In genomic region chr4:61224573-61224972, GRCh38 we compare ENCODE assay signal across 31 cellular contexts. TPM values are rescaled to one million over a fixed set of nuclear protein-coding genes. Genes with fewer than 3 reads are reported as not detected.
"Had no signal": no experiment of that assay in that cellular context is flagged by ENCODE, and none has a peak within 500 bp of the region (broad histone marks: within the 10 kb centered on the region; RNA-seq: fewer than 3 reads in every experiment).

No MANE protein-coding gene starts in this region.

- H3K27ac ChIP-seq: pancreas, psoas muscle, right lobe of liver, sigmoid colon, stomach, suprapubic skin, testis, tibial artery, transverse colon, upper lobe of right lung, uterus had no signal

- H3K36me3 Mint-ChIP-seq: naive B cell; naive thymus-derived CD8-positive, alpha-beta T cell; natural killer cell treated with Interleukin-12 subunit alpha and Interleukin-12 subunit beta and Interleukin-15 and Interleukin-18, amount 100 ng/mL, for 72 hours; stimulated activated effector memory CD8-positive, alpha-beta T cell treated with anti-CD3 and anti-CD28 coated beads, Interleukin-12 subunit alpha, Interleukin-12 subunit beta, amount 100 ng/mL, for 72 hours; stimulated activated naive B cell treated with anti-CD40 and anti-IgM and Interleukin-4, amounts not matched to agents 10 μg/mL and 1 μg/mL and 100 μg/mL, for 72 hours; type B pancreatic cell had no signal

- H3K4me1 ChIP-seq: pancreas, psoas muscle, right lobe of liver, sigmoid colon, stomach, suprapubic skin, testis, transverse colon, upper lobe of right lung, uterus had no signal

- H3K4me3 Mint-ChIP-seq: naive B cell; naive thymus-derived CD8-positive, alpha-beta T cell; natural killer cell treated with Interleukin-12 subunit alpha and Interleukin-12 subunit beta and Interleukin-15 and Interleukin-18, amount 100 ng/mL, for 72 hours; nephron progenitor cell; neural crest cell; stimulated activated effector memory CD8-positive, alpha-beta T cell treated with anti-CD3 and anti-CD28 coated beads, Interleukin-12 subunit alpha, Interleukin-12 subunit beta, amount 100 ng/mL, for 72 hours; stimulated activated naive B cell treated with anti-CD40 and anti-IgM and Interleukin-4, amounts not matched to agents 10 μg/mL and 1 μg/mL and 100 μg/mL, for 72 hours; stimulated activated naive CD8-positive, alpha-beta T cell treated with anti-CD3 and anti-CD28 coated beads, Interleukin-15, Interleukin-2, amounts not matched to agents 100 ng/mL and 50 ng/mL, for 24 hours; type B pancreatic cell had no signal

- H3K4me3 ChIP-seq: pancreas, psoas muscle, right lobe of liver, sigmoid colon, stomach, suprapubic skin, testis, tibial artery, transverse colon, upper lobe of right lung, uterus had no signal

- H3K4me1 Mint-ChIP-seq: naive B cell; naive thymus-derived CD8-positive, alpha-beta T cell; stimulated activated effector memory CD8-positive, alpha-beta T cell treated with anti-CD3 and anti-CD28 coated beads, Interleukin-12 subunit alpha, Interleukin-12 subunit beta, amount 100 ng/mL, for 72 hours; stimulated activated naive B cell treated with anti-CD40 and anti-IgM and Interleukin-4, amounts not matched to agents 10 μg/mL and 1 μg/mL and 100 μg/mL, for 72 hours had no signal

- H3K27me3 ChIP-seq: pancreas, right lobe of liver, sigmoid colon, stomach, suprapubic skin, testis, tibial artery, transverse colon, upper lobe of right lung, uterus had no signal

- H3K9me3 ChIP-seq: pancreas, psoas muscle, right lobe of liver, sigmoid colon, stomach, suprapubic skin, testis, tibial artery, transverse colon, upper lobe of right lung, uterus had no signal

- H3K27ac Mint-ChIP-seq: naive B cell; naive thymus-derived CD8-positive, alpha-beta T cell; natural killer cell treated with Interleukin-12 subunit alpha and Interleukin-12 subunit beta and Interleukin-15 and Interleukin-18, amount 100 ng/mL, for 72 hours; nephron progenitor cell; progenitor cell of endocrine pancreas; stimulated activated effector memory CD8-positive, alpha-beta T cell treated with anti-CD3 and anti-CD28 coated beads, Interleukin-12 subunit alpha, Interleukin-12 subunit beta, amount 100 ng/mL, for 72 hours; stimulated activated naive B cell treated with anti-CD40 and anti-IgM and Interleukin-4, amounts not matched to agents 10 μg/mL and 1 μg/mL and 100 μg/mL, for 72 hours; stimulated activated naive CD8-positive, alpha-beta T cell treated with anti-CD3 and anti-CD28 coated beads, Interleukin-15, Interleukin-2, amounts not matched to agents 100 ng/mL and 50 ng/mL, for 24 hours; type B pancreatic cell had no signal

- H3K9me3 Mint-ChIP-seq: nephron progenitor cell; neural crest cell; stimulated activated naive CD8-positive, alpha-beta T cell treated with anti-CD3 and anti-CD28 coated beads, Interleukin-15, Interleukin-2, amounts not matched to agents 100 ng/mL and 50 ng/mL, for 24 hours; type B pancreatic cell had no signal

- ATAC-seq: naive thymus-derived CD8-positive, alpha-beta T cell; natural killer cell treated with Interleukin-12 subunit alpha and Interleukin-12 subunit beta and Interleukin-15 and Interleukin-18, amount 100 ng/mL, for 72 hours; pancreas; psoas muscle; right cardiac atrium; right lobe of liver; stimulated activated effector memory CD8-positive, alpha-beta T cell treated with anti-CD3 and anti-CD28 coated beads, Interleukin-12 subunit alpha, Interleukin-12 subunit beta, amount 100 ng/mL, for 72 hours; stimulated activated naive B cell treated with anti-CD40 and anti-IgM and Interleukin-4, amounts not matched to agents 10 μg/mL and 1 μg/mL and 100 μg/mL, for 72 hours; upper lobe of right lung had no signal

- H3K27me3 Mint-ChIP-seq: naive B cell; naive thymus-derived CD8-positive, alpha-beta T cell; natural killer cell treated with Interleukin-12 subunit alpha and Interleukin-12 subunit beta and Interleukin-15 and Interleukin-18, amount 100 ng/mL, for 72 hours; progenitor cell of endocrine pancreas; stimulated activated naive B cell treated with anti-CD40 and anti-IgM and Interleukin-4, amounts not matched to agents 10 μg/mL and 1 μg/mL and 100 μg/mL, for 72 hours; stimulated activated naive CD8-positive, alpha-beta T cell treated with anti-CD3 and anti-CD28 coated beads, Interleukin-15, Interleukin-2, amounts not matched to agents 100 ng/mL and 50 ng/mL, for 24 hours; type B pancreatic cell had no signal

- H3K36me3 ChIP-seq: pancreas, right lobe of liver, sigmoid colon, stomach, suprapubic skin, tibial artery, transverse colon, upper lobe of right lung, uterus had no signal

- DNase-seq: naive B cell; naive thymus-derived CD8-positive, alpha-beta T cell; nephron progenitor cell; occipital lobe; pancreas; posterior cingulate gyrus; psoas muscle; right cardiac atrium; right lobe of liver; sigmoid colon; small intestine; stimulated activated CD4-positive, alpha-beta T cell treated with anti-CD3 and anti-CD28 coated beads, Interleukin-15, amount 100 ng/mL, for 24 hours; stimulated activated CD4-positive, alpha-beta T cell treated with anti-CD3 and anti-CD28 coated beads, Interleukin-2, amount 100 ng/mL, for 24 hours; stimulated activated CD4-positive, alpha-beta T cell treated with anti-CD3 and anti-CD28 coated beads, Interleukin-2, amount 100 ng/mL, for 48 hours; stimulated activated CD4-positive, alpha-beta T cell treated with anti-CD3 and anti-CD28 coated beads, Interleukin-4, amount 100 ng/mL, for 24 hours; stimulated activated naive B cell treated with anti-CD40 and anti-IgM and Interleukin-4, amounts not matched to agents 10 μg/mL and 1 μg/mL and 100 μg/mL, for 72 hours; stimulated activated naive CD4-positive, alpha-beta T cell treated with Interleukin-2 at 50 U/mL for 16 hours; stomach; testis; tibial artery; transverse colon; upper lobe of right lung; uterus had no signal

RNA-seq across cellular contexts. Expression of gene ADGRL3, which starts 24.4 kb away (rescaled TPM):
- total RNA-seq: naive thymus-derived CD8-positive, alpha-beta T cell; natural killer cell treated with Interleukin-12 subunit alpha and Interleukin-12 subunit beta and Interleukin-15 and Interleukin-18, amount 100 ng/mL, for 72 hours; osteoblast had no signal
- polyA plus RNA-seq: naive thymus-derived CD8-positive, alpha-beta T cell had no signal
